Comparison of ENCODE assay signal across 8 cellular contexts in the genomic region with DNA sequence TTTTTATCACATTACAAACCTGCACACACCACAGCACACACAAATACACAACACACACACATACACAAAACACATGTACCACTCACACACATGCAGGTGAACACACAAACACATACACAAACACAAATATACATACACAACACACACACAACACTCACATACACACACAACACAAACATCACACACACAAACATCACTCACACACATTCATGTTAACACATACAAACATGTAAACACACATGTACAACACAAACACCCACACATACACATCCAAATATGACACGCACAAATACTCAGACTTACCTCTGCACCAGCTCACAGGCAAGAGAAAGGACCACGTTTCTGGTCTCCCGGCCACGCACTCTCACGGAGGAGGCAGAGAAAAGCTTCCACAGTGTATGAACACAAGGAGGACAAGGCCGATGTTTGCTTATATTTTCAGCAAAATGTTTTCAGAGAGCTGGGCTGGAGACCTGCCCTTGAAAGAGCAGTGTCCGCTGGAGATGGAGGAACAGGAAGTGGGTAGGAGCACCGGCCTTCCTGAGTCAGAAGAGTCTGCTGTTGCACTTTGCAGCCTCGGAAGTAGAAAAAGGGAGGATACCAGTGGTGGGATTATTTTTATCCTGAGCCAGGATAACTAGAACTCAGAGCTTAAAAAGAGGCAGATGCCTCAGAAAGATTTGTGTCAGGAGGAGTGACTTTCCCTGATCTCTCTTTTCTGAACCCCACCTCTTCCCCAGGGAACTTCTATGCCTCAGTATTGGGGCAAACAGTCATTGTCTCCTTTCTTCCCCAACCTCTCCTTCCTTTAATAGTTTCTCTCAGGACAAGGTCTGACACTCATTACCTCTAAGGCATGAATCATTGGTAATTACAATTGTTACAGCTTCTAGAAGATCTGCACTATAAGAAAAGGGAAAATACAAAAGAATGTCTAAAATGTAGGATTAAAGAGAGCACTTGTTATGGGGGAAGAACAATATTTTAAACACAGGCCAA. TPM values are rescaled to one million over a fixed set of nuclear protein-coding genes. Genes with fewer than 3 reads are reported as not detected.
DNase-seq lines count a peak whose midpoint lies in the region; ATAC-seq and TF ChIP-seq lines count a peak whose summit lies in the region.

A gene (minus strand): TSS at position 520 of the 999 bp plus-strand sequence. CDS start 2,243 bp downstream, outside the sequence.

- H3K4me3 ChIP-seq in psoas muscle = peak within 1 kb of the TSS; percentile 64

- H3K4me1 Mint-ChIP-seq in T-helper 17 cell = peaks cover 44% of the 10 kb centered on the region

- H3K4me1 ChIP-seq in psoas muscle = no peaks in the 10 kb centered on the region

- peaks cover 0 to 7% of the 10 kb centered on the region in 2 donors for H3K36me3 ChIP-seq in psoas muscle (ENCODE audit: insufficient read depth in 1 of 2, low read depth in 1 of 2)

- no peaks in the 10 kb centered on the region for H3K27me3 ChIP-seq in psoas muscle (ENCODE audit: insufficient read depth in 3 of 3, low read length in 2 of 3)

- no peak for TF ChIP-seq CTCF in psoas muscle (IDR thresholded peaks at IDR 0.05)

- H3K4me3 Mint-ChIP-seq in T-helper 17 cell = peak within 1 kb of the TSS; percentile 94

- no peaks in the 10 kb centered on the region for H3K27me3 Mint-ChIP-seq in T-helper 17 cell

- H3K27ac Mint-ChIP-seq in T-helper 17 cell = peak within 1 kb of the TSS; percentile 93

- intact Hi-C loops in psoas muscle (cut with DNase I) = loop anchor here in 1 of 2 donors (5.0 kb wide), 2 partner anchors 105 to 180 kb away; a partner anchor contains a TSS

- 55 to 68% (median 62%) methylated on average over 9 of the region's 9 CpGs for WGBS in psoas muscle, 3 donors

- peaks cover 20% of the 10 kb centered on the region for H3K36me3 Mint-ChIP-seq in T-helper 17 cell (ENCODE audit: low read depth)

- peak; percentile 83 for ATAC-seq in GM18502 (IDR thresholded peaks at IDR 0.05; ENCODE audit: poor library complexity, unreplicated experiment)
- ATAC-seq in HG02884 (IDR thresholded peaks at IDR 0.05; ENCODE audit: unreplicated experiment) = peak; percentile 78
- peak; percentile 68 for ATAC-seq in T-helper 17 cell
- peak in 2 of 4 donors; percentile 42 to 51 for ATAC-seq in psoas muscle

- DNase-seq in T-helper 17 cell (no peak), psoas muscle (no peak), T1000 (lab: John Stamatoyannopoulos, UW) (no peak), NCI-H1048 (lab: John Stamatoyannopoulos, UW) (no peak), NCI-H2029 treated with DMSO at 0.1 percent for 48 hours (lab: John Stamatoyannopoulos, UW) (no peak)
- DNase-seq in central memory CD4-positive, alpha-beta T cell = peak; percentile 34

- peak within 1 kb of the TSS; percentile 74 for H3K27ac ChIP-seq in psoas muscle

- H3K9me3 ChIP-seq in T-helper 17 cell (ENCODE audit: control insufficient read depth, low read length, poor library complexity, severe bottlenecking) (peaks cover 4% of the 10 kb centered on the region), psoas muscle (no peaks in the 10 kb centered on the region)

RNA-seq across cellular contexts. Expression of the gene that starts here (rescaled TPM):
- total RNA-seq in T-helper 17 cell (10 to 100 TPM; 25.5 to 48.3 TPM), psoas muscle (10 to 100 TPM; 10.3 to 21.8 (median 14.0) TPM)
- 10 to 100 TPM in 1 of 3 donors, 1 to 10 TPM in 2; 8.2 to 12.6 (median 9.5) TPM for polyA plus RNA-seq in psoas muscle
